In genomic region chr17:409848-410673, GRCh38 we compare ENCODE assay signal across 8 cellular contexts. TPM values are rescaled to one million over a fixed set of nuclear protein-coding genes. Genes with fewer than 3 reads are reported as not detected.
DNase-seq lines count a peak whose midpoint lies in the region; TF ChIP-seq lines count a peak whose summit lies in the region.

No MANE protein-coding gene starts in this region.

- peaks cover 6% of the 10 kb centered on the region for H3K27me3 Mint-ChIP-seq in HFFc6 (ENCODE audit: insufficient read depth)

- H3K4me1 ChIP-seq in neutrophil (ENCODE audit: control insufficient read depth in 1 of 2, insufficient read depth in 1 of 2, low read depth in 1 of 2, low read length in 1 of 2) = peaks cover 47 to 54% of the 10 kb centered on the region in 2 experiments

- no peak for TF ChIP-seq CTCF in HFFc6 (IDR thresholded peaks at IDR 0.05)
- no peak for TF ChIP-seq CTCF in NB4 (IDR thresholded peaks at IDR 0.05; ENCODE audit: low read depth, low read length)
- TF ChIP-seq CTCF in neutrophil (IDR thresholded peaks at IDR 0.05) = peak; percentile 53

- peaks cover 1% of the 10 kb centered on the region for H3K36me3 ChIP-seq in neutrophil

- peak overlapping the region; percentile 86 for H3K27ac ChIP-seq in neutrophil
- H3K27ac ChIP-seq in substantia nigra (ENCODE audit: low read depth, low read length, poor library complexity, severe bottlenecking) = peak overlapping the region; percentile 47

- H3K4me1 Mint-ChIP-seq in HFFc6 (ENCODE audit: low read depth) = peaks cover 34% of the 10 kb centered on the region

- H3K27me3 ChIP-seq in neutrophil = no peaks in the 10 kb centered on the region

- H3K4me3 ChIP-seq in NB4 (ENCODE audit: low read depth, low read length) (peak overlapping the region; percentile 80), neutrophil (ENCODE audit: low read depth in 1 of 2, low read length in 1 of 2) (peak overlapping the region; percentile 90 to 92)

- TF ChIP-seq POLR2A in NB4 (IDR thresholded peaks at IDR 0.05; ENCODE audit: extremely low read depth, insufficient read length) = peak; percentile 51

- peak; percentile 97 for DNase-seq in GM04504 (ENCODE audit: low read depth)
- DNase-seq in HFFc6 = peak; percentile 97
- DNase-seq in NB4 (ENCODE audit: low read depth) = peak; percentile 91
- DNase-seq in SK-N-DZ (ENCODE audit: low spot score) = peak; percentile 100
- peak; percentile 99 for DNase-seq in activated naive CD4-positive, alpha-beta T cell treated with anti-CD3 and anti-CD28 coated beads, Interleukin-2, amount 50 U/mL, for 16 hours
- DNase-seq in germinal center (ENCODE audit: low spot score) = peak; percentile 99
- peak; percentile 82 to 99 (median 96) for DNase-seq in substantia nigra (lab: John Stamatoyannopoulos, UW)

- H3K27ac Mint-ChIP-seq in HFFc6 = peak overlapping the region; percentile 93

- H3K9me3 ChIP-seq in neutrophil = no peaks in the 10 kb centered on the region

- H3K9me3 Mint-ChIP-seq in HFFc6 = no peaks in the 10 kb centered on the region

- peaks cover 8% of the 10 kb centered on the region for H3K36me3 Mint-ChIP-seq in HFFc6 (ENCODE audit: low read depth)

- H3K4me3 Mint-ChIP-seq in HFFc6 = peak overlapping the region; percentile 95

RNA-seq across cellular contexts. Expression of gene RFLNB, which starts 35.7 kb away (rescaled TPM):
- 10 to 100 TPM; 73.8 to 87.2 (median 79.5) TPM for total RNA-seq in HFFc6 (2021; fragmentation: NEBNext Ultra II Directional; extraction: Animal tissue kit (Norgen Biotek cat#: 25700))
- 17.7 and 19.6 TPM in 2 replicates for polyA plus RNA-seq in SK-N-DZ (2014; cell fraction: cytosol; rRNA removed)
- polyA plus RNA-seq in SK-N-DZ (2014; cell fraction: nucleus; rRNA removed) = 7.2 and 7.6 TPM in 2 replicates

RNA-seq across cellular contexts. Expression of gene RPH3AL, which starts 57.5 kb away (rescaled TPM):
- total RNA-seq in HFFc6 (2021; fragmentation: NEBNext Ultra II Directional; extraction: Animal tissue kit (Norgen Biotek cat#: 25700)) = 1 to 10 TPM; 1.4 to 2.4 (median 2.0) TPM
- polyA plus RNA-seq in SK-N-DZ (2014; cell fraction: cytosol; rRNA removed) = 48.2 and 70.3 TPM in 2 replicates
- polyA plus RNA-seq in SK-N-DZ (2014; cell fraction: nucleus; rRNA removed) = 16.2 and 17.4 TPM in 2 replicates

Comparison
In these comparisons a context has a peak if more than half of its experiments do, and no peak if none do; other contexts are left out.
1. Peak in every context shown above with its lines: DNase-seq, H3K4me3 ChIP-seq and H3K27ac ChIP-seq.